ENCODE assay signal across 1 cellular context in genomic region chr3:126439968-126440708, GRCh38.
TF ChIP-seq lines count a peak whose summit lies in the region.

No MANE protein-coding gene starts in this region.

TF ChIP-seq in HepG2, 621 proteins besides CTCF, POLR2A, EP300 and RAD21:
- TF ChIP-seq ATF2 (CRISPR knock-in tag; IDR thresholded peaks at IDR 0.05): no peak
- peak; percentile 91 for TF ChIP-seq ZNF629 (CRISPR knock-in tag; conservative IDR thresholded peaks at IDR 0.05)
- no peak for TF ChIP-seq ZNF800 (CRISPR knock-in tag; IDR thresholded peaks at IDR 0.05)
